ENCODE assay signal across 28 cellular contexts in the genomic region with DNA sequence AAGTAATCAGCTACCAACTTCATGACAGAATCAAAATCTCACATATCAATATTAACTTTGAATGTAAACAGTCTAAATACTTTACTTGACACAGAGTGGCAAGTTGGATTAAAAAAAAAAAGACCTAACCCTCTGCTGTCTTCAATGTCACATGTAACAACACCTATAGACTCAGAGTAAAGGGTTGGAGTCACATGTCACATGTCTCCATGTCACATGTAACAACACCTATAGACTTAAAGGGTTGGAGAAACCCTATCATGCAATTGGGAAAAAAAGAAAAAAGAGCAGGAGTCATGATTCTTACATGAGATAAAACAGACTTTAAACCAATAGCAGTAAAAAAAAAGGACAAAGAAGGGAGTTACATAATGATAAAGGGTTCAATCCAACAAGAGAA.
"Had no signal": no experiment of that assay in that cellular context is flagged by ENCODE, and none has a peak within 500 bp of the region (broad histone marks: within the 10 kb centered on the region; RNA-seq: fewer than 3 reads in every experiment).

No MANE protein-coding gene starts in this region.

- H3K27ac ChIP-seq: colonic mucosa, coronary artery, dorsolateral prefrontal cortex, epithelial cell of prostate, esophagus muscularis mucosa, esophagus squamous epithelium, foreskin keratinocyte, gastrocnemius medialis, gastroesophageal sphincter, heart left ventricle, heart right ventricle had no signal

- FAIRE-seq: colon, endometrium, endothelial cell of umbilical vein, frontal cortex had no signal

- ATAC-seq: effector memory CD8-positive, alpha-beta T cell; esophagus mucosa; foreskin keratinocyte; gastrocnemius medialis; gastroesophageal sphincter; heart left ventricle; heart right ventricle had no signal

- DNase-seq: colonic mucosa; cortex of kidney; dermis blood vessel endothelial cell; dorsolateral prefrontal cortex; effector CD4-positive, alpha-beta T cell; effector CD8-positive, alpha-beta T cell; effector memory CD4-positive, alpha-beta T cell; effector memory CD8-positive, alpha-beta T cell; endodermal cell; erythroblast; esophagus squamous epithelium; foreskin fibroblast; foreskin keratinocyte; foreskin melanocyte; gastrocnemius medialis; glutamatergic neuron; head of caudate nucleus; heart left ventricle; heart right ventricle had no signal

- H3K27me3 ChIP-seq: colonic mucosa, dorsolateral prefrontal cortex, esophagus muscularis mucosa, esophagus squamous epithelium, foreskin keratinocyte, gastrocnemius medialis, gastroesophageal sphincter, heart left ventricle, heart right ventricle had no signal

- H3K4me3 ChIP-seq: colonic mucosa, coronary artery, dorsolateral prefrontal cortex, esophagus muscularis mucosa, esophagus squamous epithelium, gastrocnemius medialis, gastroesophageal sphincter, heart left ventricle, heart right ventricle had no signal

- H3K4me1 ChIP-seq: colonic mucosa, esophagus muscularis mucosa, esophagus squamous epithelium, foreskin keratinocyte, gastrocnemius medialis, gastroesophageal sphincter, heart left ventricle, heart right ventricle had no signal

- H3K9me3 ChIP-seq: colonic mucosa had no signal

- H3K36me3 ChIP-seq: colonic mucosa, esophagus muscularis mucosa, esophagus squamous epithelium, gastrocnemius medialis, gastroesophageal sphincter, heart left ventricle, heart right ventricle had no signal
